ENCODE assay signal across 10 cellular contexts in the genomic region with DNA sequence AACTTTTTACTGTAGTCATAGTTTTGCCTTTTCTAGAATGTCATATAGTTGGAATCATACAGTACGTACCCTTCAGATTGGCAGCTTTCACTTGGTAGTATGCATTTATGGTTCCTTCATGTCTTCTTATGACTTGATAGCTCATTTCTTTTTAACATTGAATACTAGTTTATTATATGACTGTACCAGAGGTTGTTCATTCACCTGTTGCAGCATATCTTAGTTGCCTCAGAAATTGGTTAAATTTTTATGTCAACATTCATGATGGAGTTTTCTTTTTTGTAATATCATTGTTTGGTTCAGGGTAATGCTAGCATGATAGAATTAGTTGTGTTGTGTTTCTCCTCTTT.
A peak's percentile ranks its signal among the peaks of the same experiment; 100 is the strongest.
DNase-seq lines count a peak whose midpoint lies in the region; ATAC-seq, FAIRE-seq and TF ChIP-seq lines count a peak whose summit lies in the region.
"Had no signal": no experiment of that assay in that cellular context is flagged by ENCODE, and none has a peak within 500 bp of the region (broad histone marks: within the 10 kb centered on the region; RNA-seq: fewer than 3 reads in every experiment).

No MANE protein-coding gene starts in this region.

- H3K9me3 Mint-ChIP-seq in stimulated activated naive CD8-positive, alpha-beta T cell treated with anti-CD3 and anti-CD28 coated beads, Interleukin-15, Interleukin-2, amounts not matched to agents 100 ng/mL and 50 ng/mL, for 24 hours, result no peaks in the 10 kb centered on the region
- H3K9me3 Mint-ChIP-seq in activated naive CD8-positive, alpha-beta T cell treated with anti-CD3 and anti-CD28 coated beads, Interleukin-2, amount 10 ng/mL, durations not matched to agents 7 days and 5 days, result no peaks in the 10 kb centered on the region
- peaks cover 0 to 2% (median 0%) of the 10 kb centered on the region in 7 donors for H3K9me3 Mint-ChIP-seq in naive B cell

- TF ChIP-seq CTCF in pancreas (IDR thresholded peaks at IDR 0.05), result no peak

- no peak for DNase-seq in stimulated activated naive CD8-positive, alpha-beta T cell treated with anti-CD3 and anti-CD28 coated beads, Interleukin-15, Interleukin-2, amounts not matched to agents 100 U/mL and 50 U/mL, for 24 hours
- no peak for DNase-seq in activated naive CD8-positive, alpha-beta T cell treated with anti-CD3 and anti-CD28 coated beads, Interleukin-2, amount 10 ng/mL, durations not matched to agents 7 days and 5 days
- DNase-seq in naive B cell (no peak), pancreas (no peak), AG08396 (ENCODE audit: low spot score) (no peak), cerebellum (ENCODE audit: low spot score) (no peak)
- DNase-seq: PC-9; stimulated activated CD4-positive, alpha-beta T cell treated with anti-CD3 and anti-CD28 coated beads, Interleukin-1b, Interleukin-23, amount 100 ng/mL, for 48 hours had no signal

- no peaks in the 10 kb centered on the region for H3K9me3 ChIP-seq in pancreas

- H3K27ac ChIP-seq in pancreas, result no peak overlapping the region
- H3K27ac ChIP-seq: PC-9 had no signal

- intact Hi-C loops in pancreas (cut with DNase I), result no loop called here

- H3K27me3 ChIP-seq in pancreas, result no peaks in the 10 kb centered on the region

- no peak for ATAC-seq in stimulated activated naive CD8-positive, alpha-beta T cell treated with anti-CD3 and anti-CD28 coated beads, Interleukin-15, Interleukin-2, amounts not matched to agents 100 U/mL and 50 U/mL, for 24 hours
- no peak for ATAC-seq in activated naive CD8-positive, alpha-beta T cell treated with anti-CD3 and anti-CD28 coated beads, Interleukin-2, amount 10 ng/mL, durations not matched to agents 7 days and 5 days (ENCODE audit: low read depth)
- no peak for ATAC-seq in naive B cell (ENCODE audit: low read depth in 2 of 2)
- no peak for ATAC-seq in pancreas
- no peak for ATAC-seq in HG02970 (IDR thresholded peaks at IDR 0.05; ENCODE audit: low FRiP score, unreplicated experiment)

- H3K4me3 Mint-ChIP-seq in stimulated activated naive CD8-positive, alpha-beta T cell treated with anti-CD3 and anti-CD28 coated beads, Interleukin-15, Interleukin-2, amounts not matched to agents 100 ng/mL and 50 ng/mL, for 24 hours, result peak overlapping the region; percentile 73
- H3K4me3 Mint-ChIP-seq in activated naive CD8-positive, alpha-beta T cell treated with anti-CD3 and anti-CD28 coated beads, Interleukin-2, amount 10 ng/mL, durations not matched to agents 7 days and 5 days, result peak overlapping the region; percentile 89
- H3K4me3 Mint-ChIP-seq in naive B cell, result peak overlapping the region; percentile 22 to 94 (median 67)

- peaks cover 12% of the 10 kb centered on the region for H3K4me1 Mint-ChIP-seq in stimulated activated naive CD8-positive, alpha-beta T cell treated with anti-CD3 and anti-CD28 coated beads, Interleukin-15, Interleukin-2, amounts not matched to agents 100 ng/mL and 50 ng/mL, for 24 hours (ENCODE audit: low read depth)
- H3K4me1 Mint-ChIP-seq in activated naive CD8-positive, alpha-beta T cell treated with anti-CD3 and anti-CD28 coated beads, Interleukin-2, amount 10 ng/mL, durations not matched to agents 7 days and 5 days, result peaks cover 7% of the 10 kb centered on the region
- H3K4me1 Mint-ChIP-seq in naive B cell, result peaks cover 4 to 8% (median 6%) of the 10 kb centered on the region in 3 donors

- no peaks in the 10 kb centered on the region for H3K36me3 Mint-ChIP-seq in stimulated activated naive CD8-positive, alpha-beta T cell treated with anti-CD3 and anti-CD28 coated beads, Interleukin-15, Interleukin-2, amounts not matched to agents 100 ng/mL and 50 ng/mL, for 24 hours (ENCODE audit: low read depth)
- no peaks in the 10 kb centered on the region for H3K36me3 Mint-ChIP-seq in activated naive CD8-positive, alpha-beta T cell treated with anti-CD3 and anti-CD28 coated beads, Interleukin-2, amount 10 ng/mL, durations not matched to agents 7 days and 5 days
- H3K36me3 Mint-ChIP-seq in naive B cell, result no peaks in the 10 kb centered on the region

- H3K4me1 ChIP-seq in pancreas, result no peaks in the 10 kb centered on the region

- 79 to 88% methylated on average over 1 of the region's 1 CpG for WGBS in pancreas, 2 donors

- H3K36me3 ChIP-seq in pancreas, result no peaks in the 10 kb centered on the region

- H3K4me3 ChIP-seq in pancreas, result peak overlapping the region in 2 of 4 donors; percentile 11 to 35
- H3K4me3 ChIP-seq: PC-9 had no signal

- POLR2A ChIA-PET in activated naive CD8-positive, alpha-beta T cell treated with anti-CD3 and anti-CD28 coated beads, Interleukin-2, amount 10 ng/mL, durations not matched to agents 7 days and 5 days (lab: Charles Lee), result no interaction called here

- peaks cover 45% of the 10 kb centered on the region for H3K27me3 Mint-ChIP-seq in stimulated activated naive CD8-positive, alpha-beta T cell treated with anti-CD3 and anti-CD28 coated beads, Interleukin-15, Interleukin-2, amounts not matched to agents 100 ng/mL and 50 ng/mL, for 24 hours
- H3K27me3 Mint-ChIP-seq in activated naive CD8-positive, alpha-beta T cell treated with anti-CD3 and anti-CD28 coated beads, Interleukin-2, amount 10 ng/mL, durations not matched to agents 7 days and 5 days, result peaks cover 48% of the 10 kb centered on the region
- H3K27me3 Mint-ChIP-seq in naive B cell, result peaks cover 20 to 22% (median 21%) of the 10 kb centered on the region in 3 donors

- H3K27ac Mint-ChIP-seq in stimulated activated naive CD8-positive, alpha-beta T cell treated with anti-CD3 and anti-CD28 coated beads, Interleukin-15, Interleukin-2, amounts not matched to agents 100 ng/mL and 50 ng/mL, for 24 hours, result no peak overlapping the region
- no peak overlapping the region for H3K27ac Mint-ChIP-seq in activated naive CD8-positive, alpha-beta T cell treated with anti-CD3 and anti-CD28 coated beads, Interleukin-2, amount 10 ng/mL, durations not matched to agents 7 days and 5 days
- peak overlapping the region in 1 of 6 donors; percentile 72 for H3K27ac Mint-ChIP-seq in naive B cell

- FAIRE-seq in pancreas (lab: Jason Lieb, UNC), result no peak
